In genomic region chr2:226715347-226715990, GRCh38 we compare ENCODE assay signal across 1 cellular context.
A peak's percentile ranks its signal among the peaks of the same experiment; 100 is the strongest.
TF ChIP-seq lines count a peak whose summit lies in the region.

No MANE protein-coding gene starts in this region.

TF ChIP-seq in HepG2, 621 proteins besides CTCF, POLR2A, EP300 and RAD21 (continued from another document):
- TF ChIP-seq ZNF639 (CRISPR knock-in tag; conservative IDR thresholded peaks at IDR 0.05) = no peak
- TF ChIP-seq ZNF646 (CRISPR knock-in tag; IDR thresholded peaks at IDR 0.05) = peak; percentile 97
- TF ChIP-seq HOXA9 (CRISPR knock-in tag; IDR thresholded peaks at IDR 0.05; ENCODE audit: borderline replicate concordance) = 0 out of 2 replicates have a peak, but pooled peaks have one; percentile 24
- no peak for TF ChIP-seq ATF4 (CRISPR knock-in tag; IDR thresholded peaks at IDR 0.05)
- TF ChIP-seq SMYD3 (CRISPR knock-in tag; IDR thresholded peaks at IDR 0.05) = no peak
- TF ChIP-seq KAT2B (IDR thresholded peaks at IDR 0.05; ENCODE audit: borderline replicate concordance, low read depth, low read length) = no peak
- TF ChIP-seq HOXA7 (CRISPR knock-in tag; IDR thresholded peaks at IDR 0.05) = 0 out of 2 replicates have a peak, but pooled peaks have one; percentile 37
- no peak for TF ChIP-seq ZNF160 (CRISPR knock-in tag; IDR thresholded peaks at IDR 0.05)
- 0 out of 2 replicates have a peak, but pooled peaks have one; percentile 34 for TF ChIP-seq JUNB (CRISPR knock-in tag; IDR thresholded peaks at IDR 0.05; ENCODE audit: borderline replicate concordance)
- no peak for TF ChIP-seq YEATS2 (CRISPR knock-in tag; IDR thresholded peaks at IDR 0.05; ENCODE audit: borderline replicate concordance)
- no peak for TF ChIP-seq ZNF136 (CRISPR knock-in tag; IDR thresholded peaks at IDR 0.05; ENCODE audit: low read depth)
- no peak for TF ChIP-seq MEF2D (CRISPR knock-in tag; IDR thresholded peaks at IDR 0.05)
- 0 out of 2 replicates have a peak, but pooled peaks have one; percentile 31 for TF ChIP-seq SKIL (CRISPR knock-in tag; IDR thresholded peaks at IDR 0.05; ENCODE audit: borderline replicate concordance)
- TF ChIP-seq THAP9 (CRISPR knock-in tag; IDR thresholded peaks at IDR 0.05; ENCODE audit: borderline replicate concordance) = no peak
- TF ChIP-seq ETV5 (CRISPR knock-in tag; IDR thresholded peaks at IDR 0.05; ENCODE audit: borderline replicate concordance) = no peak
- no peak for TF ChIP-seq MLX (CRISPR knock-in tag; IDR thresholded peaks at IDR 0.05)
- TF ChIP-seq RXRA (CRISPR knock-in tag; IDR thresholded peaks at IDR 0.05) = no peak
- TF ChIP-seq ZNF790 (CRISPR knock-in tag; IDR thresholded peaks at IDR 0.05; ENCODE audit: borderline replicate concordance) = no peak
- TF ChIP-seq ZNF513 (CRISPR knock-in tag; conservative IDR thresholded peaks at IDR 0.05) = no peak
- TF ChIP-seq ZNF451 (CRISPR knock-in tag; IDR thresholded peaks at IDR 0.05) = no peak
- no peak for TF ChIP-seq ATF7 (IDR thresholded peaks at IDR 0.05)
- no peak for TF ChIP-seq ATF7 (CRISPR knock-in tag; IDR thresholded peaks at IDR 0.05)
- no peak for TF ChIP-seq PHF8 (CRISPR knock-in tag; IDR thresholded peaks at IDR 0.05)
- TF ChIP-seq ZNF280B (CRISPR knock-in tag; IDR thresholded peaks at IDR 0.05; ENCODE audit: borderline replicate concordance) = no peak
- TF ChIP-seq GFI1 (CRISPR knock-in tag; IDR thresholded peaks at IDR 0.05; ENCODE audit: borderline replicate concordance) = no peak
- no peak for TF ChIP-seq ZNF879 (CRISPR knock-in tag; IDR thresholded peaks at IDR 0.05)
- no peak for TF ChIP-seq ZFY (CRISPR knock-in tag; IDR thresholded peaks at IDR 0.05)
- TF ChIP-seq ATF1 (CRISPR knock-in tag; IDR thresholded peaks at IDR 0.05) = no peak
- TF ChIP-seq HNRNPL (IDR thresholded peaks at IDR 0.05; ENCODE audit: low read depth, low read length) = peak; percentile 80
- no peak for TF ChIP-seq ZNF333 (CRISPR knock-in tag; IDR thresholded peaks at IDR 0.05; ENCODE audit: borderline replicate concordance)
